Comparison of ENCODE assay signal across 1 cellular context in genomic region chr14:34711169-34711568, GRCh38.
TF ChIP-seq lines count a peak whose summit lies in the region.

No MANE protein-coding gene starts in this region.

TF ChIP-seq in HEK293, 187 proteins besides CTCF, POLR2A, EP300 and RAD21 (continued from another document):
- TF ChIP-seq PRDM6 (tag by site-specific recombination; IDR thresholded peaks at IDR 0.05) (0 out of 2 replicates have a peak, but pooled peaks have one; percentile 56), ZNF184 (tag by site-specific recombination; IDR thresholded peaks at IDR 0.05) (no peak), ZNF239 (tag by site-specific recombination; IDR thresholded peaks at IDR 0.05) (no peak), TSHZ1 (tag by site-specific recombination; IDR thresholded peaks at IDR 0.05; ENCODE audit: borderline replicate concordance) (no peak), ZNF510 (tag by site-specific recombination; IDR thresholded peaks at IDR 0.05; ENCODE audit: insufficient replicate concordance) (no peak), ZNF747 (tag by site-specific recombination; IDR thresholded peaks at IDR 0.05) (no peak), ZBTB17 (tag by site-specific recombination; IDR thresholded peaks at IDR 0.05) (peak; percentile 58), ZNF600 (tag by site-specific recombination; IDR thresholded peaks at IDR 0.05) (peak; percentile 74), ZNF548 (tag by site-specific recombination; IDR thresholded peaks at IDR 0.05) (no peak), ZNF473 (tag by site-specific recombination; IDR thresholded peaks at IDR 0.05) (no peak)
- TF ChIP-seq, protein P1, sequence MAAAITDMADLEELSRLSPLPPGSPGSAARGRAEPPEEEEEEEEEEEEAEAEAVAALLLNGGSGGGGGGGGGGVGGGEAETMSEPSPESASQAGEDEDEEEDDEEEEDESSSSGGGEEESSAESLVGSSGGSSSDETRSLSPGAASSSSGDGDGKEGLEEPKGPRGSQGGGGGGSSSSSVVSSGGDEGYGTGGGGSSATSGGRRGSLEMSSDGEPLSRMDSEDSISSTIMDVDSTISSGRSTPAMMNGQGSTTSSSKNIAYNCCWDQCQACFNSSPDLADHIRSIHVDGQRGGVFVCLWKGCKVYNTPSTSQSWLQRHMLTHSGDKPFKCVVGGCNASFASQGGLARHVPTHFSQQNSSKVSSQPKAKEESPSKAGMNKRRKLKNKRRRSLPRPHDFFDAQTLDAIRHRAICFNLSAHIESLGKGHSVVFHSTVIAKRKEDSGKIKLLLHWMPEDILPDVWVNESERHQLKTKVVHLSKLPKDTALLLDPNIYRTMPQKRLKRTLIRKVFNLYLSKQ (tag by site-specific recombination; IDR thresholded peaks at IDR 0.05; ENCODE audit: borderline replicate concordance), result no peak
- TF ChIP-seq, protein P2, sequence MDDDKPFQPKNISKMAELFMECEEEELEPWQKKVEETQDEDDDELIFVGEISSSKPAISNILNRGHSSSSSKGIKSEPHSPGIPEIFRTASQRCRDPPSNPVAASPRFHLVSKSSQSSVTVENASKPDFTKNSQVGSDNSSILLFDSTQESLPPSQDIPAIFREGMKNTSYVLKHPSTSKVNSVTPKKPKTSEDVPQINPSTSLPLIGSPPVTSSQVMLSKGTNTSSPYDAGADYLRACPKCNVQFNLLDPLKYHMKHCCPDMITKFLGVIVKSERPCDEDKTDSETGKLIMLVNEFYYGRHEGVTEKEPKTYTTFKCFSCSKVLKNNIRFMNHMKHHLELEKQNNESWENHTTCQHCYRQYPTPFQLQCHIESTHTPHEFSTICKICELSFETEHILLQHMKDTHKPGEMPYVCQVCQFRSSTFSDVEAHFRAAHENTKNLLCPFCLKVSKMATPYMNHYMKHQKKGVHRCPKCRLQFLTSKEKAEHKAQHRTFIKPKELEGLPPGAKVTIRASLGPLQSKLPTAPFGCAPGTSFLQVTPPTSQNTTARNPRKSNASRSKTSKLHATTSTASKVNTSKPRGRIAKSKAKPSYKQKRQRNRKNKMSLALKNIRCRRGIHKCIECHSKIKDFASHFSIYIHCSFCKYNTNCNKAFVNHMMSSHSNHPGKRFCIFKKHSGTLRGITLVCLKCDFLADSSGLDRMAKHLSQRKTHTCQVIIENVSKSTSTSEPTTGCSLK (tag by site-specific recombination; IDR thresholded peaks at IDR 0.05), result no peak
